Comparison of ENCODE assay signal across 1 cellular context in the genomic region with DNA sequence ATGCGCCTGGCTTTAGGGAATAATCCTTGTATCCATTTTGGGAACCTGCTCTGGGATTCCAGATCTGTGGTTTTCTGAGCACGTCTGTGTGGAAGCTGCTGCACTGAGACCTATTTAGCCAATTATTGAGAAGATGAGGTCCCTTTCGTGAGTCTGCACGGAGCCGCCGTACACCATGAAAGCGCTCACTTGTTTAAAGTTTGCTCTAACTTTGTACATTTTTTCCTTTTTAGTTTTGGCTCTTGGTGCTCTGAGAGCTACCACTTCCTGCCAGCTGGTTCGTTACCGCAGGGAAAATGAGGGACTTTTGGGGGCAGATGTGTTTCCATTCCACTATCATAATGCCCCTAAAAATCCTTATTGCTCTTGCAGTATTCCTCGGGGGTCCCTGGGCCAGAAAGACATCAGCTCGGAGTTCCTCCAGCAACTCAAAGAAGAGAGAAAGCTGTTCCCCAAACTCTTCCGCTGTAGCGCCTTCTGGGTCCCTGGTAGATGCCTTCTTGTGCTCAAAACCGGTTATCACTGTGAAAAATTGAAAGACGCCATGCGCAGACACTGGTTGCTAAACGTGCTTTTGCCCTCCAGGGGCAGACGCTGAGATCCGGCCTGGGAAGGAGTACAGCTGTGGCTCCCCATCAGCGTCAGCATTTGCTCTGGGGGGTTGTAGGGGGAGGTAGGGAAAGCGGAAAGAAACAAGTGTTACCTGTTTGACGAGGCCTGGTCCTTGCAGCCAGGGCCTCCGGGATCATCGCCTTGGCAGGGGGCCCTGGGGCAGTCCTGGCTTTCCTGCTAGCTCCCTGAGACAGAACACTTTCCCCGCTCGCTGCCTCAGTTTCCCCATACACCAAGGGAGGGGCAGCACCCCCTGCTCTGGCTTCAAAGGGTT.
TF ChIP-seq lines count a peak whose summit lies in the region.

No MANE protein-coding gene starts in this region.

TF ChIP-seq in GM12878, 131 proteins besides CTCF, POLR2A, EP300 and RAD21 (continued from another document and continues in another):
- TF ChIP-seq CREB1 (IDR thresholded peaks at IDR 0.05; ENCODE audit: low read depth) (0 out of 2 replicates have a peak, but pooled peaks have one; percentile 9), FOXM1 (IDR thresholded peaks at IDR 0.05; ENCODE audit: low read depth, low read length) (no peak), POLR2AphosphoS5 (IDR thresholded peaks at IDR 0.05; ENCODE audit: low read length) (no peak; the same call in 1 of the 2 replicates), DPF2 (IDR thresholded peaks at IDR 0.05) (0 out of 2 replicates have a peak, but pooled peaks have one; percentile 42), SREBF1 (IDR thresholded peaks at IDR 0.05; ENCODE audit: low read length) (no peak), CBFB (IDR thresholded peaks at IDR 0.05; ENCODE audit: low read depth) (no peak), ATF7 (IDR thresholded peaks at IDR 0.05; ENCODE audit: low read depth) (0 out of 2 replicates have a peak, but pooled peaks have one; percentile 40), ZBED1 (IDR thresholded peaks at IDR 0.05; ENCODE audit: borderline replicate concordance) (peak; percentile 42; the same call in 1 of the 2 replicates), ETV6 (conservative IDR thresholded peaks at IDR 0.05 in 1 of 2, IDR thresholded peaks at IDR 0.05 in 1 of 2; ENCODE audit: borderline replicate concordance in 1 of 2, low read depth in 1 of 2) (peak in 1 of 2 experiments; percentile 32; a peak in 1 of 4 replicates), HDAC6 (IDR thresholded peaks at IDR 0.05; ENCODE audit: unreplicated experiment) (no peak), NR2C2 (IDR thresholded peaks at IDR 0.05; ENCODE audit: borderline replicate concordance, control insufficient read depth, insufficient read length, low read depth) (no peak), KLF5 (IDR thresholded peaks at IDR 0.05; ENCODE audit: partially characterized antibody) (no peak), GATAD2B (conservative IDR thresholded peaks at IDR 0.05; ENCODE audit: low read depth) (peak; percentile 42; the same call in 1 of the 2 replicates), TBL1XR1 (IDR thresholded peaks at IDR 0.05; ENCODE audit: low read depth, low read length) (no peak), SIX5 (IDR thresholded peaks at IDR 0.05; ENCODE audit: low read depth, low read length, severe bottlenecking) (no peak), YY1 (IDR thresholded peaks at IDR 0.05; ENCODE audit: low read depth, low read length) (peak; percentile 12; the same call in 1 of the 2 replicates), MTA3 (IDR thresholded peaks at IDR 0.05; ENCODE audit: borderline replicate concordance, low read length) (0 out of 2 replicates have a peak, but pooled peaks have one; percentile 13), NR2F1 (conservative IDR thresholded peaks at IDR 0.05) (peak; percentile 62; the same call in 1 of the 2 replicates), TCF12 (IDR thresholded peaks at IDR 0.05; ENCODE audit: low read depth, low read length) (peak; percentile 80), PAX5 (IDR thresholded peaks at IDR 0.05; ENCODE audit: borderline replicate concordance, low read depth, low read length) (0 out of 2 replicates have a peak, but pooled peaks have one; percentile 12)
- TF ChIP-seq, protein P1, sequence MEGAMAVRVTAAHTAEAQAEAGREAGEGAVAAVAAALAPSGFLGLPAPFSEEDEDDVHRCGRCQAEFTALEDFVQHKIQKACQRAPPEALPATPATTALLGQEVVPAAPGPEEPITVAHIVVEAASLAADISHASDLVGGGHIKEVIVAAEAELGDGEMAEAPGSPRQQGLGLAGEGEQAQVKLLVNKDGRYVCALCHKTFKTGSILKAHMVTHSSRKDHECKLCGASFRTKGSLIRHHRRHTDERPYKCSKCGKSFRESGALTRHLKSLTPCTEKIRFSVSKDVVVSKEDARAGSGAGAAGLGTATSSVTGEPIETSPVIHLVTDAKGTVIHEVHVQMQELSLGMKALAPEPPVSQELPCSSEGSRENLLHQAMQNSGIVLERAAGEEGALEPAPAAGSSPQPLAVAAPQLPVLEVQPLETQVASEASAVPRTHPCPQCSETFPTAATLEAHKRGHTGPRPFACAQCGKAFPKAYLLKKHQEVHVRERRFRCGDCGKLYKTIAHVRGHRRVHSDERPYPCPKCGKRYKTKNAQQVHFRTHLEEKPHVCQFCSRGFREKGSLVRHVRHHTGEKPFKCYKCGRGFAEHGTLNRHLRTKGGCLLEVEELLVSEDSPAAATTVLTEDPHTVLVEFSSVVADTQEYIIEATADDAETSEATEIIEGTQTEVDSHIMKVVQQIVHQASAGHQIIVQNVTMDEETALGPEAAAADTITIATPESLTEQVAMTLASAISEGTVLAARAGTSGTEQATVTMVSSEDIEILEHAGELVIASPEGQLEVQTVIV (IDR thresholded peaks at IDR 0.05; ENCODE audit: borderline replicate concordance, partially characterized antibody): no peak
- TF ChIP-seq, protein P2, sequence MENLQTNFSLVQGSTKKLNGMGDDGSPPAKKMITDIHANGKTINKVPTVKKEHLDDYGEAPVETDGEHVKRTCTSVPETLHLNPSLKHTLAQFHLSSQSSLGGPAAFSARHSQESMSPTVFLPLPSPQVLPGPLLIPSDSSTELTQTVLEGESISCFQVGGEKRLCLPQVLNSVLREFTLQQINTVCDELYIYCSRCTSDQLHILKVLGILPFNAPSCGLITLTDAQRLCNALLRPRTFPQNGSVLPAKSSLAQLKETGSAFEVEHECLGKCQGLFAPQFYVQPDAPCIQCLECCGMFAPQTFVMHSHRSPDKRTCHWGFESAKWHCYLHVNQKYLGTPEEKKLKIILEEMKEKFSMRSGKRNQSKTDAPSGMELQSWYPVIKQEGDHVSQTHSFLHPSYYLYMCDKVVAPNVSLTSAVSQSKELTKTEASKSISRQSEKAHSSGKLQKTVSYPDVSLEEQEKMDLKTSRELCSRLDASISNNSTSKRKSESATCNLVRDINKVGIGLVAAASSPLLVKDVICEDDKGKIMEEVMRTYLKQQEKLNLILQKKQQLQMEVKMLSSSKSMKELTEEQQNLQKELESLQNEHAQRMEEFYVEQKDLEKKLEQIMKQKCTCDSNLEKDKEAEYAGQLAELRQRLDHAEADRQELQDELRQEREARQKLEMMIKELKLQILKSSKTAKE (IDR thresholded peaks at IDR 0.05; ENCODE audit: low read depth, poor library complexity, severe bottlenecking): peak; percentile 33
- TF ChIP-seq, protein P3, sequence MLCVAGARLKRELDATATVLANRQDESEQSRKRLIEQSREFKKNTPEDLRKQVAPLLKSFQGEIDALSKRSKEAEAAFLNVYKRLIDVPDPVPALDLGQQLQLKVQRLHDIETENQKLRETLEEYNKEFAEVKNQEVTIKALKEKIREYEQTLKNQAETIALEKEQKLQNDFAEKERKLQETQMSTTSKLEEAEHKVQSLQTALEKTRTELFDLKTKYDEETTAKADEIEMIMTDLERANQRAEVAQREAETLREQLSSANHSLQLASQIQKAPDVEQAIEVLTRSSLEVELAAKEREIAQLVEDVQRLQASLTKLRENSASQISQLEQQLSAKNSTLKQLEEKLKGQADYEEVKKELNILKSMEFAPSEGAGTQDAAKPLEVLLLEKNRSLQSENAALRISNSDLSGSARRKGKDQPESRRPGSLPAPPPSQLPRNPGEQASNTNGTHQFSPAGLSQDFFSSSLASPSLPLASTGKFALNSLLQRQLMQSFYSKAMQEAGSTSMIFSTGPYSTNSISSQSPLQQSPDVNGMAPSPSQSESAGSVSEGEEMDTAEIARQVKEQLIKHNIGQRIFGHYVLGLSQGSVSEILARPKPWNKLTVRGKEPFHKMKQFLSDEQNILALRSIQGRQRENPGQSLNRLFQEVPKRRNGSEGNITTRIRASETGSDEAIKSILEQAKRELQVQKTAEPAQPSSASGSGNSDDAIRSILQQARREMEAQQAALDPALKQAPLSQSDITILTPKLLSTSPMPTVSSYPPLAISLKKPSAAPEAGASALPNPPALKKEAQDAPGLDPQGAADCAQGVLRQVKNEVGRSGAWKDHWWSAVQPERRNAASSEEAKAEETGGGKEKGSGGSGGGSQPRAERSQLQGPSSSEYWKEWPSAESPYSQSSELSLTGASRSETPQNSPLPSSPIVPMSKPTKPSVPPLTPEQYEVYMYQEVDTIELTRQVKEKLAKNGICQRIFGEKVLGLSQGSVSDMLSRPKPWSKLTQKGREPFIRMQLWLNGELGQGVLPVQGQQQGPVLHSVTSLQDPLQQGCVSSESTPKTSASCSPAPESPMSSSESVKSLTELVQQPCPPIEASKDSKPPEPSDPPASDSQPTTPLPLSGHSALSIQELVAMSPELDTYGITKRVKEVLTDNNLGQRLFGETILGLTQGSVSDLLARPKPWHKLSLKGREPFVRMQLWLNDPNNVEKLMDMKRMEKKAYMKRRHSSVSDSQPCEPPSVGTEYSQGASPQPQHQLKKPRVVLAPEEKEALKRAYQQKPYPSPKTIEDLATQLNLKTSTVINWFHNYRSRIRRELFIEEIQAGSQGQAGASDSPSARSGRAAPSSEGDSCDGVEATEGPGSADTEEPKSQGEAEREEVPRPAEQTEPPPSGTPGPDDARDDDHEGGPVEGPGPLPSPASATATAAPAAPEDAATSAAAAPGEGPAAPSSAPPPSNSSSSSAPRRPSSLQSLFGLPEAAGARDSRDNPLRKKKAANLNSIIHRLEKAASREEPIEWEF (IDR thresholded peaks at IDR 0.05; ENCODE audit: insufficient replicate concordance, low read depth, low read length): peak; percentile 47
- TF ChIP-seq, protein P4, sequence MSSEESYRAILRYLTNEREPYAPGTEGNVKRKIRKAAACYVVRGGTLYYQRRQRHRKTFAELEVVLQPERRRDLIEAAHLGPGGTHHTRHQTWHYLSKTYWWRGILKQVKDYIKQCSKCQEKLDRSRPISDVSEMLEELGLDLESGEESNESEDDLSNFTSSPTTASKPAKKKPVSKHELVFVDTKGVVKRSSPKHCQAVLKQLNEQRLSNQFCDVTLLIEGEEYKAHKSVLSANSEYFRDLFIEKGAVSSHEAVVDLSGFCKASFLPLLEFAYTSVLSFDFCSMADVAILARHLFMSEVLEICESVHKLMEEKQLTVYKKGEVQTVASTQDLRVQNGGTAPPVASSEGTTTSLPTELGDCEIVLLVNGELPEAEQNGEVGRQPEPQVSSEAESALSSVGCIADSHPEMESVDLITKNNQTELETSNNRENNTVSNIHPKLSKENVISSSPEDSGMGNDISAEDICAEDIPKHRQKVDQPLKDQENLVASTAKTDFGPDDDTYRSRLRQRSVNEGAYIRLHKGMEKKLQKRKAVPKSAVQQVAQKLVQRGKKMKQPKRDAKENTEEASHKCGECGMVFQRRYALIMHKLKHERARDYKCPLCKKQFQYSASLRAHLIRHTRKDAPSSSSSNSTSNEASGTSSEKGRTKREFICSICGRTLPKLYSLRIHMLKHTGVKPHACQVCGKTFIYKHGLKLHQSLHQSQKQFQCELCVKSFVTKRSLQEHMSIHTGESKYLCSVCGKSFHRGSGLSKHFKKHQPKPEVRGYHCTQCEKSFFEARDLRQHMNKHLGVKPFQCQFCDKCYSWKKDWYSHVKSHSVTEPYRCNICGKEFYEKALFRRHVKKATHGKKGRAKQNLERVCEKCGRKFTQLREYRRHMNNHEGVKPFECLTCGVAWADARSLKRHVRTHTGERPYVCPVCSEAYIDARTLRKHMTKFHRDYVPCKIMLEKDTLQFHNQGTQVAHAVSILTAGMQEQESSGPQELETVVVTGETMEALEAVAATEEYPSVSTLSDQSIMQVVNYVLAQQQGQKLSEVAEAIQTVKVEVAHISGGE (CRISPR knock-in tag; IDR thresholded peaks at IDR 0.05): no peak
- TF ChIP-seq, protein P5, sequence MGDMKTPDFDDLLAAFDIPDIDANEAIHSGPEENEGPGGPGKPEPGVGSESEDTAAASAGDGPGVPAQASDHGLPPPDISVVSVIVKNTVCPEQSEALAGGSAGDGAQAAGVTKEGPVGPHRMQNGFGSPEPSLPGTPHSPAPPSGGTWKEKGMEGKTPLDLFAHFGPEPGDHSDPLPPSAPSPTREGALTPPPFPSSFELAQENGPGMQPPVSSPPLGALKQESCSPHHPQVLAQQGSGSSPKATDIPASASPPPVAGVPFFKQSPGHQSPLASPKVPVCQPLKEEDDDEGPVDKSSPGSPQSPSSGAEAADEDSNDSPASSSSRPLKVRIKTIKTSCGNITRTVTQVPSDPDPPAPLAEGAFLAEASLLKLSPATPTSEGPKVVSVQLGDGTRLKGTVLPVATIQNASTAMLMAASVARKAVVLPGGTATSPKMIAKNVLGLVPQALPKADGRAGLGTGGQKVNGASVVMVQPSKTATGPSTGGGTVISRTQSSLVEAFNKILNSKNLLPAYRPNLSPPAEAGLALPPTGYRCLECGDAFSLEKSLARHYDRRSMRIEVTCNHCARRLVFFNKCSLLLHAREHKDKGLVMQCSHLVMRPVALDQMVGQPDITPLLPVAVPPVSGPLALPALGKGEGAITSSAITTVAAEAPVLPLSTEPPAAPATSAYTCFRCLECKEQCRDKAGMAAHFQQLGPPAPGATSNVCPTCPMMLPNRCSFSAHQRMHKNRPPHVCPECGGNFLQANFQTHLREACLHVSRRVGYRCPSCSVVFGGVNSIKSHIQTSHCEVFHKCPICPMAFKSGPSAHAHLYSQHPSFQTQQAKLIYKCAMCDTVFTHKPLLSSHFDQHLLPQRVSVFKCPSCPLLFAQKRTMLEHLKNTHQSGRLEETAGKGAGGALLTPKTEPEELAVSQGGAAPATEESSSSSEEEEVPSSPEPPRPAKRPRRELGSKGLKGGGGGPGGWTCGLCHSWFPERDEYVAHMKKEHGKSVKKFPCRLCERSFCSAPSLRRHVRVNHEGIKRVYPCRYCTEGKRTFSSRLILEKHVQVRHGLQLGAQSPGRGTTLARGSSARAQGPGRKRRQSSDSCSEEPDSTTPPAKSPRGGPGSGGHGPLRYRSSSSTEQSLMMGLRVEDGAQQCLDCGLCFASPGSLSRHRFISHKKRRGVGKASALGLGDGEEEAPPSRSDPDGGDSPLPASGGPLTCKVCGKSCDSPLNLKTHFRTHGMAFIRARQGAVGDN (IDR thresholded peaks at IDR 0.05): peak; percentile 77
- TF ChIP-seq, protein P6, sequence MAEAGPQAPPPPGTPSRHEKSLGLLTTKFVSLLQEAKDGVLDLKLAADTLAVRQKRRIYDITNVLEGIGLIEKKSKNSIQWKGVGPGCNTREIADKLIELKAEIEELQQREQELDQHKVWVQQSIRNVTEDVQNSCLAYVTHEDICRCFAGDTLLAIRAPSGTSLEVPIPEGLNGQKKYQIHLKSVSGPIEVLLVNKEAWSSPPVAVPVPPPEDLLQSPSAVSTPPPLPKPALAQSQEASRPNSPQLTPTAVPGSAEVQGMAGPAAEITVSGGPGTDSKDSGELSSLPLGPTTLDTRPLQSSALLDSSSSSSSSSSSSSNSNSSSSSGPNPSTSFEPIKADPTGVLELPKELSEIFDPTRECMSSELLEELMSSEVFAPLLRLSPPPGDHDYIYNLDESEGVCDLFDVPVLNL (IDR thresholded peaks at IDR 0.05; ENCODE audit: low read depth, low read length): no peak
- TF ChIP-seq, protein P7, sequence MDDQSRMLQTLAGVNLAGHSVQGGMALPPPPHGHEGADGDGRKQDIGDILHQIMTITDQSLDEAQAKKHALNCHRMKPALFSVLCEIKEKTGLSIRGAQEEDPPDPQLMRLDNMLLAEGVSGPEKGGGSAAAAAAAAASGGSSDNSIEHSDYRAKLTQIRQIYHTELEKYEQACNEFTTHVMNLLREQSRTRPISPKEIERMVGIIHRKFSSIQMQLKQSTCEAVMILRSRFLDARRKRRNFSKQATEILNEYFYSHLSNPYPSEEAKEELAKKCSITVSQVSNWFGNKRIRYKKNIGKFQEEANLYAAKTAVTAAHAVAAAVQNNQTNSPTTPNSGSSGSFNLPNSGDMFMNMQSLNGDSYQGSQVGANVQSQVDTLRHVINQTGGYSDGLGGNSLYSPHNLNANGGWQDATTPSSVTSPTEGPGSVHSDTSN (IDR thresholded peaks at IDR 0.05; ENCODE audit: insufficient replicate concordance, low read depth, low read length): no peak
